ENCODE assay signal across 4 cellular contexts in the genomic region with DNA sequence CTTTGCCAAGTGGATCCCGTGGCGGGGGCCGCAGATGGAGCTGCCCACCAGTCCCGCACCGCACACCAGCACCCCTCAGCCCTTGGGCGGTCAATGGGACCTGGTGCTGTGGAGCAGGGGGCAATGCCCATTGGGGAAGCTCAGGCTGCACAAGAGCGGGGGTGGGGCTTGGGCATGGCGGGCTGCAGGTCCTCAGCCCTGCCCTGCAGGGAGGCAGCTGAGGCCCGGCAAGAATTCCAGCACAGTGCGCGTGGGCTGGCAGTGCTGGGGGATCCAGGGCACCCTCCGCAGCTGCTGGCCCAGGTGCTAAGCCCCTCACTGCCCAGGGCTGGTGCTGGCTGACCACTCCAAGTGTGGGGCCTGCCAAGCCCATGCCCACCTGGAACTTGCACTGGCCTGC.
"Had no signal": no experiment of that assay in that cellular context is flagged by ENCODE, and none has a peak within 500 bp of the region (broad histone marks: within the 10 kb centered on the region; RNA-seq: fewer than 3 reads in every experiment).

No MANE protein-coding gene starts in this region.

- ATAC-seq: HepG2, K562 had no signal

- DNase-seq: IMR-90 had no signal

- H3K27ac ChIP-seq: HL-60 had no signal

- H3K4me3 ChIP-seq: K562 had no signal
